In the genomic region with DNA sequence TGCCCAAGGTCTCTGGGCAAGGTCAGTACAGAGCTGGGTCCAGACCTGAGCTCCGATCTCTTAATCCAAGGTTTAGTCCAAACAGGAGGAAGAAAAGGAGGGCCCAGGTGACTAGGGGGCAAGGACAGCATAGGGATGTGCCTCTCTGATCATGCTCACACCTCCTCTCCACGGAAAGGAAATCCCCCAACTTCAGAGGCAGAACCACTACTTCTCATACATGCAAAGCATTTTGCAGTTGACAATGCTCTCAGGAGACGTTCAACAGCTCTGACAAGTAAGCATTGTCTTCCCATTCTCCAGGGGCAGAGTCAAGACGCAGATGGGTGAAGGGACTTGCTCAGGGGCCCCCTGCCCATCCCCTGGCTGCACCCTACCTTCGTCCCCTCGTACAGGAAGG, we compare ENCODE assay signal across 1 cellular context.
TF ChIP-seq lines count a peak whose summit lies in the region.

No MANE protein-coding gene starts in this region.

TF ChIP-seq in GM12878, 131 proteins besides CTCF, POLR2A, EP300 and RAD21:
- TF ChIP-seq, protein P1, sequence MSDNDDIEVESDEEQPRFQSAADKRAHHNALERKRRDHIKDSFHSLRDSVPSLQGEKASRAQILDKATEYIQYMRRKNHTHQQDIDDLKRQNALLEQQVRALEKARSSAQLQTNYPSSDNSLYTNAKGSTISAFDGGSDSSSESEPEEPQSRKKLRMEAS (IDR thresholded peaks at IDR 0.05; ENCODE audit: low read depth, low read length) = no peak
- peak; percentile 13; the same call in 1 of the 2 replicates for TF ChIP-seq SPI1 (IDR thresholded peaks at IDR 0.05; ENCODE audit: borderline replicate concordance, insufficient read depth, low read depth, low read length)
- TF ChIP-seq KDM1A (IDR thresholded peaks at IDR 0.05; ENCODE audit: borderline replicate concordance) = no peak
- TF ChIP-seq ZNF274 (IDR thresholded peaks at IDR 0.05; ENCODE audit: insufficient read depth, insufficient read length) = no peak
- TF ChIP-seq RB1 (IDR thresholded peaks at IDR 0.05; ENCODE audit: borderline replicate concordance) = no peak
- TF ChIP-seq, protein P2, sequence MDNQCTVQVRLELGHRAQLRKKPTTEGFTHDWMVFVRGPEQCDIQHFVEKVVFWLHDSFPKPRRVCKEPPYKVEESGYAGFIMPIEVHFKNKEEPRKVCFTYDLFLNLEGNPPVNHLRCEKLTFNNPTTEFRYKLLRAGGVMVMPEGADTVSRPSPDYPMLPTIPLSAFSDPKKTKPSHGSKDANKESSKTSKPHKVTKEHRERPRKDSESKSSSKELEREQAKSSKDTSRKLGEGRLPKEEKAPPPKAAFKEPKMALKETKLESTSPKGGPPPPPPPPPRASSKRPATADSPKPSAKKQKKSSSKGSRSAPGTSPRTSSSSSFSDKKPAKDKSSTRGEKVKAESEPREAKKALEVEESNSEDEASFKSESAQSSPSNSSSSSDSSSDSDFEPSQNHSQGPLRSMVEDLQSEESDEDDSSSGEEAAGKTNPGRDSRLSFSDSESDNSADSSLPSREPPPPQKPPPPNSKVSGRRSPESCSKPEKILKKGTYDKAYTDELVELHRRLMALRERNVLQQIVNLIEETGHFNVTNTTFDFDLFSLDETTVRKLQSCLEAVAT (IDR thresholded peaks at IDR 0.05) = no peak
- TF ChIP-seq, protein P3, sequence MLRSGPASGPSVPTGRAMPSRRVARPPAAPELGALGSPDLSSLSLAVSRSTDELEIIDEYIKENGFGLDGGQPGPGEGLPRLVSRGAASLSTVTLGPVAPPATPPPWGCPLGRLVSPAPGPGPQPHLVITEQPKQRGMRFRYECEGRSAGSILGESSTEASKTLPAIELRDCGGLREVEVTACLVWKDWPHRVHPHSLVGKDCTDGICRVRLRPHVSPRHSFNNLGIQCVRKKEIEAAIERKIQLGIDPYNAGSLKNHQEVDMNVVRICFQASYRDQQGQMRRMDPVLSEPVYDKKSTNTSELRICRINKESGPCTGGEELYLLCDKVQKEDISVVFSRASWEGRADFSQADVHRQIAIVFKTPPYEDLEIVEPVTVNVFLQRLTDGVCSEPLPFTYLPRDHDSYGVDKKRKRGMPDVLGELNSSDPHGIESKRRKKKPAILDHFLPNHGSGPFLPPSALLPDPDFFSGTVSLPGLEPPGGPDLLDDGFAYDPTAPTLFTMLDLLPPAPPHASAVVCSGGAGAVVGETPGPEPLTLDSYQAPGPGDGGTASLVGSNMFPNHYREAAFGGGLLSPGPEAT (IDR thresholded peaks at IDR 0.05; ENCODE audit: low read depth) = peak; percentile 64; the same call in 1 of the 2 replicates
- TF ChIP-seq NRF1 (conservative IDR thresholded peaks at IDR 0.05; ENCODE audit: low read depth, low read length) = no peak
- TF ChIP-seq MTA2 (IDR thresholded peaks at IDR 0.05; ENCODE audit: low read depth) = 0 out of 2 replicates have a peak, but pooled peaks have one; percentile 29
- TF ChIP-seq, protein P4, sequence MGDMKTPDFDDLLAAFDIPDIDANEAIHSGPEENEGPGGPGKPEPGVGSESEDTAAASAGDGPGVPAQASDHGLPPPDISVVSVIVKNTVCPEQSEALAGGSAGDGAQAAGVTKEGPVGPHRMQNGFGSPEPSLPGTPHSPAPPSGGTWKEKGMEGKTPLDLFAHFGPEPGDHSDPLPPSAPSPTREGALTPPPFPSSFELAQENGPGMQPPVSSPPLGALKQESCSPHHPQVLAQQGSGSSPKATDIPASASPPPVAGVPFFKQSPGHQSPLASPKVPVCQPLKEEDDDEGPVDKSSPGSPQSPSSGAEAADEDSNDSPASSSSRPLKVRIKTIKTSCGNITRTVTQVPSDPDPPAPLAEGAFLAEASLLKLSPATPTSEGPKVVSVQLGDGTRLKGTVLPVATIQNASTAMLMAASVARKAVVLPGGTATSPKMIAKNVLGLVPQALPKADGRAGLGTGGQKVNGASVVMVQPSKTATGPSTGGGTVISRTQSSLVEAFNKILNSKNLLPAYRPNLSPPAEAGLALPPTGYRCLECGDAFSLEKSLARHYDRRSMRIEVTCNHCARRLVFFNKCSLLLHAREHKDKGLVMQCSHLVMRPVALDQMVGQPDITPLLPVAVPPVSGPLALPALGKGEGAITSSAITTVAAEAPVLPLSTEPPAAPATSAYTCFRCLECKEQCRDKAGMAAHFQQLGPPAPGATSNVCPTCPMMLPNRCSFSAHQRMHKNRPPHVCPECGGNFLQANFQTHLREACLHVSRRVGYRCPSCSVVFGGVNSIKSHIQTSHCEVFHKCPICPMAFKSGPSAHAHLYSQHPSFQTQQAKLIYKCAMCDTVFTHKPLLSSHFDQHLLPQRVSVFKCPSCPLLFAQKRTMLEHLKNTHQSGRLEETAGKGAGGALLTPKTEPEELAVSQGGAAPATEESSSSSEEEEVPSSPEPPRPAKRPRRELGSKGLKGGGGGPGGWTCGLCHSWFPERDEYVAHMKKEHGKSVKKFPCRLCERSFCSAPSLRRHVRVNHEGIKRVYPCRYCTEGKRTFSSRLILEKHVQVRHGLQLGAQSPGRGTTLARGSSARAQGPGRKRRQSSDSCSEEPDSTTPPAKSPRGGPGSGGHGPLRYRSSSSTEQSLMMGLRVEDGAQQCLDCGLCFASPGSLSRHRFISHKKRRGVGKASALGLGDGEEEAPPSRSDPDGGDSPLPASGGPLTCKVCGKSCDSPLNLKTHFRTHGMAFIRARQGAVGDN (IDR thresholded peaks at IDR 0.05) = peak; percentile 67; the same call in 1 of the 2 replicates
- TF ChIP-seq BCL11A (IDR thresholded peaks at IDR 0.05; ENCODE audit: low read depth, low read length) = no peak
- TF ChIP-seq POU2F2 (IDR thresholded peaks at IDR 0.05; ENCODE audit: borderline replicate concordance, low read depth, low read length) = peak; percentile 72; the same call in 2 of the 3 replicates
- TF ChIP-seq MEF2B (IDR thresholded peaks at IDR 0.05; ENCODE audit: partially characterized antibody, poor library complexity, severe bottlenecking) = peak; percentile 17
- TF ChIP-seq CHD2 (IDR thresholded peaks at IDR 0.05; ENCODE audit: borderline replicate concordance, low read depth, low read length) = no peak
- no peak for TF ChIP-seq WRNIP1 (IDR thresholded peaks at IDR 0.05; ENCODE audit: borderline replicate concordance, low read depth, low read length)
- TF ChIP-seq, protein P5, sequence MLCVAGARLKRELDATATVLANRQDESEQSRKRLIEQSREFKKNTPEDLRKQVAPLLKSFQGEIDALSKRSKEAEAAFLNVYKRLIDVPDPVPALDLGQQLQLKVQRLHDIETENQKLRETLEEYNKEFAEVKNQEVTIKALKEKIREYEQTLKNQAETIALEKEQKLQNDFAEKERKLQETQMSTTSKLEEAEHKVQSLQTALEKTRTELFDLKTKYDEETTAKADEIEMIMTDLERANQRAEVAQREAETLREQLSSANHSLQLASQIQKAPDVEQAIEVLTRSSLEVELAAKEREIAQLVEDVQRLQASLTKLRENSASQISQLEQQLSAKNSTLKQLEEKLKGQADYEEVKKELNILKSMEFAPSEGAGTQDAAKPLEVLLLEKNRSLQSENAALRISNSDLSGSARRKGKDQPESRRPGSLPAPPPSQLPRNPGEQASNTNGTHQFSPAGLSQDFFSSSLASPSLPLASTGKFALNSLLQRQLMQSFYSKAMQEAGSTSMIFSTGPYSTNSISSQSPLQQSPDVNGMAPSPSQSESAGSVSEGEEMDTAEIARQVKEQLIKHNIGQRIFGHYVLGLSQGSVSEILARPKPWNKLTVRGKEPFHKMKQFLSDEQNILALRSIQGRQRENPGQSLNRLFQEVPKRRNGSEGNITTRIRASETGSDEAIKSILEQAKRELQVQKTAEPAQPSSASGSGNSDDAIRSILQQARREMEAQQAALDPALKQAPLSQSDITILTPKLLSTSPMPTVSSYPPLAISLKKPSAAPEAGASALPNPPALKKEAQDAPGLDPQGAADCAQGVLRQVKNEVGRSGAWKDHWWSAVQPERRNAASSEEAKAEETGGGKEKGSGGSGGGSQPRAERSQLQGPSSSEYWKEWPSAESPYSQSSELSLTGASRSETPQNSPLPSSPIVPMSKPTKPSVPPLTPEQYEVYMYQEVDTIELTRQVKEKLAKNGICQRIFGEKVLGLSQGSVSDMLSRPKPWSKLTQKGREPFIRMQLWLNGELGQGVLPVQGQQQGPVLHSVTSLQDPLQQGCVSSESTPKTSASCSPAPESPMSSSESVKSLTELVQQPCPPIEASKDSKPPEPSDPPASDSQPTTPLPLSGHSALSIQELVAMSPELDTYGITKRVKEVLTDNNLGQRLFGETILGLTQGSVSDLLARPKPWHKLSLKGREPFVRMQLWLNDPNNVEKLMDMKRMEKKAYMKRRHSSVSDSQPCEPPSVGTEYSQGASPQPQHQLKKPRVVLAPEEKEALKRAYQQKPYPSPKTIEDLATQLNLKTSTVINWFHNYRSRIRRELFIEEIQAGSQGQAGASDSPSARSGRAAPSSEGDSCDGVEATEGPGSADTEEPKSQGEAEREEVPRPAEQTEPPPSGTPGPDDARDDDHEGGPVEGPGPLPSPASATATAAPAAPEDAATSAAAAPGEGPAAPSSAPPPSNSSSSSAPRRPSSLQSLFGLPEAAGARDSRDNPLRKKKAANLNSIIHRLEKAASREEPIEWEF (IDR thresholded peaks at IDR 0.05; ENCODE audit: insufficient replicate concordance, low read depth, low read length) = no peak
- peak; percentile 58 for TF ChIP-seq RELA (IDR thresholded peaks at IDR 0.05; ENCODE audit: borderline replicate concordance, partially characterized antibody)
- no peak for TF ChIP-seq ZNF384 (IDR thresholded peaks at IDR 0.05; ENCODE audit: borderline replicate concordance, low read depth, low read length)
- TF ChIP-seq, protein P6, sequence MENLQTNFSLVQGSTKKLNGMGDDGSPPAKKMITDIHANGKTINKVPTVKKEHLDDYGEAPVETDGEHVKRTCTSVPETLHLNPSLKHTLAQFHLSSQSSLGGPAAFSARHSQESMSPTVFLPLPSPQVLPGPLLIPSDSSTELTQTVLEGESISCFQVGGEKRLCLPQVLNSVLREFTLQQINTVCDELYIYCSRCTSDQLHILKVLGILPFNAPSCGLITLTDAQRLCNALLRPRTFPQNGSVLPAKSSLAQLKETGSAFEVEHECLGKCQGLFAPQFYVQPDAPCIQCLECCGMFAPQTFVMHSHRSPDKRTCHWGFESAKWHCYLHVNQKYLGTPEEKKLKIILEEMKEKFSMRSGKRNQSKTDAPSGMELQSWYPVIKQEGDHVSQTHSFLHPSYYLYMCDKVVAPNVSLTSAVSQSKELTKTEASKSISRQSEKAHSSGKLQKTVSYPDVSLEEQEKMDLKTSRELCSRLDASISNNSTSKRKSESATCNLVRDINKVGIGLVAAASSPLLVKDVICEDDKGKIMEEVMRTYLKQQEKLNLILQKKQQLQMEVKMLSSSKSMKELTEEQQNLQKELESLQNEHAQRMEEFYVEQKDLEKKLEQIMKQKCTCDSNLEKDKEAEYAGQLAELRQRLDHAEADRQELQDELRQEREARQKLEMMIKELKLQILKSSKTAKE (IDR thresholded peaks at IDR 0.05; ENCODE audit: low read depth, poor library complexity, severe bottlenecking) = no peak
- TF ChIP-seq, protein P7, sequence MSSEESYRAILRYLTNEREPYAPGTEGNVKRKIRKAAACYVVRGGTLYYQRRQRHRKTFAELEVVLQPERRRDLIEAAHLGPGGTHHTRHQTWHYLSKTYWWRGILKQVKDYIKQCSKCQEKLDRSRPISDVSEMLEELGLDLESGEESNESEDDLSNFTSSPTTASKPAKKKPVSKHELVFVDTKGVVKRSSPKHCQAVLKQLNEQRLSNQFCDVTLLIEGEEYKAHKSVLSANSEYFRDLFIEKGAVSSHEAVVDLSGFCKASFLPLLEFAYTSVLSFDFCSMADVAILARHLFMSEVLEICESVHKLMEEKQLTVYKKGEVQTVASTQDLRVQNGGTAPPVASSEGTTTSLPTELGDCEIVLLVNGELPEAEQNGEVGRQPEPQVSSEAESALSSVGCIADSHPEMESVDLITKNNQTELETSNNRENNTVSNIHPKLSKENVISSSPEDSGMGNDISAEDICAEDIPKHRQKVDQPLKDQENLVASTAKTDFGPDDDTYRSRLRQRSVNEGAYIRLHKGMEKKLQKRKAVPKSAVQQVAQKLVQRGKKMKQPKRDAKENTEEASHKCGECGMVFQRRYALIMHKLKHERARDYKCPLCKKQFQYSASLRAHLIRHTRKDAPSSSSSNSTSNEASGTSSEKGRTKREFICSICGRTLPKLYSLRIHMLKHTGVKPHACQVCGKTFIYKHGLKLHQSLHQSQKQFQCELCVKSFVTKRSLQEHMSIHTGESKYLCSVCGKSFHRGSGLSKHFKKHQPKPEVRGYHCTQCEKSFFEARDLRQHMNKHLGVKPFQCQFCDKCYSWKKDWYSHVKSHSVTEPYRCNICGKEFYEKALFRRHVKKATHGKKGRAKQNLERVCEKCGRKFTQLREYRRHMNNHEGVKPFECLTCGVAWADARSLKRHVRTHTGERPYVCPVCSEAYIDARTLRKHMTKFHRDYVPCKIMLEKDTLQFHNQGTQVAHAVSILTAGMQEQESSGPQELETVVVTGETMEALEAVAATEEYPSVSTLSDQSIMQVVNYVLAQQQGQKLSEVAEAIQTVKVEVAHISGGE (CRISPR knock-in tag; IDR thresholded peaks at IDR 0.05) = no peak
- TF ChIP-seq, protein P8, sequence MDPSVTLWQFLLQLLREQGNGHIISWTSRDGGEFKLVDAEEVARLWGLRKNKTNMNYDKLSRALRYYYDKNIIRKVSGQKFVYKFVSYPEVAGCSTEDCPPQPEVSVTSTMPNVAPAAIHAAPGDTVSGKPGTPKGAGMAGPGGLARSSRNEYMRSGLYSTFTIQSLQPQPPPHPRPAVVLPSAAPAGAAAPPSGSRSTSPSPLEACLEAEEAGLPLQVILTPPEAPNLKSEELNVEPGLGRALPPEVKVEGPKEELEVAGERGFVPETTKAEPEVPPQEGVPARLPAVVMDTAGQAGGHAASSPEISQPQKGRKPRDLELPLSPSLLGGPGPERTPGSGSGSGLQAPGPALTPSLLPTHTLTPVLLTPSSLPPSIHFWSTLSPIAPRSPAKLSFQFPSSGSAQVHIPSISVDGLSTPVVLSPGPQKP (IDR thresholded peaks at IDR 0.05; ENCODE audit: low read depth, low read length) = no peak
- peak; percentile 25; the same call in 1 of the 2 replicates for TF ChIP-seq IKZF1 (conservative IDR thresholded peaks at IDR 0.05)
